Comparison of ENCODE assay signal across 23 cellular contexts in genomic region chr6:146975093-146975492, GRCh38.
"Had no signal": no experiment of that assay in that cellular context is flagged by ENCODE, and none has a peak within 500 bp of the region (broad histone marks: within the 10 kb centered on the region; RNA-seq: fewer than 3 reads in every experiment).

No MANE protein-coding gene starts in this region.

- H3K9me3 ChIP-seq: esophagus muscularis mucosa, gastroesophageal sphincter, heart left ventricle, left ventricle myocardium inferior, lower lobe of right lung, mucosa of descending colon had no signal

- DNase-seq: dermis blood vessel endothelial cell; effector CD4-positive, alpha-beta T cell; effector memory CD4-positive, alpha-beta T cell; foreskin keratinocyte; heart left ventricle; hypothalamus; immature natural killer cell; islet precursor cell; kidney; kidney glomerular epithelial cell; left colon; left ventricle myocardium inferior; lower lobe of right lung; mesenchymal stem cell; mucosa of descending colon; naive B cell; naive thymus-derived CD8-positive, alpha-beta T cell had no signal

- H3K27ac ChIP-seq: coronary artery, dorsolateral prefrontal cortex, esophagus muscularis mucosa, foreskin keratinocyte, gastroesophageal sphincter, heart left ventricle, hepatocyte, left ventricle myocardium inferior, lower lobe of right lung had no signal

- H3K4me1 ChIP-seq: esophagus muscularis mucosa, foreskin keratinocyte, gastroesophageal sphincter, heart left ventricle, left ventricle myocardium inferior, lower lobe of right lung had no signal

- H3K36me3 ChIP-seq: esophagus muscularis mucosa, gastroesophageal sphincter, heart left ventricle, left ventricle myocardium inferior, lower lobe of right lung had no signal

- H3K4me3 ChIP-seq: coronary artery, dorsolateral prefrontal cortex, esophagus muscularis mucosa, gastroesophageal sphincter, heart left ventricle, hepatocyte, left ventricle myocardium inferior, lower lobe of right lung, mucosa of descending colon had no signal

- ATAC-seq: foreskin keratinocyte; gastroesophageal sphincter; heart left ventricle; left colon; left lobe of liver; lower lobe of right lung; mucosa of descending colon; naive thymus-derived CD8-positive, alpha-beta T cell had no signal

- H3K27me3 ChIP-seq: dorsolateral prefrontal cortex, esophagus muscularis mucosa, foreskin keratinocyte, gastroesophageal sphincter, heart left ventricle, hepatocyte had no signal
